Comparison of ENCODE assay signal across 8 cellular contexts in the genomic region with DNA sequence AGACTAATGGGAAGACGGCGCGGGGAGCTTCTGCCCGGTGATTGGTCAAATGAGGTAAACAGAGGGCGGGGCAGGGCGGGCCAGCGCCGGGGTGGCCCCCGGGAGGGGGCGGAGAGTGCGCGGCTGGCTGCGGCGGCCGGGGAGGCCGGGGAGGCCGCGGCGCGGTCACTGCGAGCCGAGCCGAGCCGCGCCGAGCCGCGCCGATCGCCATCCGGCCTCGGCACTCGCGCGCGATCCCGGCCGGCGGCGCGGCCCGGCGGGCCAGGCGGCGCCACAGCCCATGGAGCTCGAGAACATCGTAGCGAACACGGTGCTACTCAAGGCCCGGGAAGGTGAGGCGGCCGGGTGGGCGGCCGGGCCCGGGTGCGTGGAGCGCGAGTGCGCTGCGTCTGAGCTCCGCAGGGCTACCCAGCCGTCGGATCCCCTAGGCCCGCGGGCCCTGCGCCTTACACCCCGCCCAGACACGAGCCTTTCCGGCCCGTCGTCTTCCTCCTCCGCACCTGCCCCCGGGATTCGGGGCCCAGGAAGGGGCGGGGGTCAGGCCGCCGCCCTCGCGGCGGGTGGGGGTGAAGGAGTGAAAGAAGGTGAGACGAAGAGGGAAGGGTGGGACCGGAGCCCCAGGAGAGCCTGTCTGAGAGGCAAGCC. TPM values are rescaled to one million over a fixed set of nuclear protein-coding genes. Genes with fewer than 3 reads are reported as not detected.
DNase-seq lines count a peak whose midpoint lies in the region; ATAC-seq, FAIRE-seq and TF ChIP-seq lines count a peak whose summit lies in the region.

A gene (plus strand): TSS at position 111 of the 645 bp plus-strand sequence. CDS start 170 bp downstream, at position 281.

- peak within 1 kb of the TSS; percentile 88 for H2BK15ac ChIP-seq in H1 (ENCODE audit: low read length)

- H3K4me1 Mint-ChIP-seq in activated CD4-positive, alpha-beta memory T cell treated with anti-CD3 and anti-CD28 coated beads, Interleukin-2, amount 10 ng/mL, durations not matched to agents 7 days and 5 days, result peaks cover 52% of the 10 kb centered on the region

- H2BK12ac ChIP-seq in H1 (ENCODE audit: low read depth, low read length), result peak within 1 kb of the TSS; percentile 84

- POLR2A ChIA-PET in activated CD4-positive, alpha-beta memory T cell treated with anti-CD3 and anti-CD28 coated beads, Interleukin-2, amount 10 ng/mL, durations not matched to agents 7 days and 5 days (lab: Charles Lee), result interaction anchor here (0.9 to 14.9 kb wide), 16 partner anchors 8 to 122 kb away, joined by 3 to 654 read pairs (median 6); a partner anchor contains a TSS
- POLR2A ChIA-PET in H1 (lab: Charles Lee; ENCODE audit: partially characterized antibody), result interaction anchor here (0.7 to 24.2 kb wide), 17 partner anchors 10 to 90 kb away, joined by 3 to 460 read pairs (median 5); a partner anchor contains a TSS

- H3K9ac ChIP-seq in Karpas-422 (ENCODE audit: low read length), result peak within 1 kb of the TSS; percentile 92
- peak within 1 kb of the TSS; percentile 86 to 98 (median 92) for H3K9ac ChIP-seq in H1 (replicated peaks in 1 of 4; ENCODE audit: extremely low read depth in 1 of 4, low read depth in 3 of 4, low read length in 3 of 4)

- 0 out of 3 replicates have a peak, but pooled peaks of 1 of the 2 experiments have one; percentile 36 for TF ChIP-seq POLR2A in H1 (IDR thresholded peaks at IDR 0.05; ENCODE audit: control extremely low read depth in 1 of 2, low read depth in 2 of 2, low read length in 2 of 2)

- H3K56ac ChIP-seq in H1 (replicated peaks; ENCODE audit: insufficient read length, low read depth, low read length), result peak within 1 kb of the TSS; percentile 83

- peak within 1 kb of the TSS; percentile 91 for H2BK5ac ChIP-seq in H1 (ENCODE audit: low read depth, low read length)

- peak within 1 kb of the TSS; percentile 80; the same call in 1 of the 2 replicates for H2BK20ac ChIP-seq in H1 (ENCODE audit: low read length)

- peak within 1 kb of the TSS; percentile 13 for H3K14ac ChIP-seq in H1 (ENCODE audit: insufficient read length)

- peaks cover 10% of the 10 kb centered on the region for H3K23me2 ChIP-seq in H1 (ENCODE audit: low read depth, low read length)

- no peak within 1 kb of the TSS for H3K23ac ChIP-seq in H1 (ENCODE audit: insufficient read length)

- H3K4me2 ChIP-seq in Karpas-422 (ENCODE audit: low read depth, low read length, poor library complexity, severe bottlenecking) (peak within 1 kb of the TSS; percentile 95), H1 (ENCODE audit: insufficient read depth in 1 of 2, low read depth in 2 of 2, low read length in 2 of 2) (peak within 1 kb of the TSS; percentile 81 to 94)

- H3K79me1 ChIP-seq in H1 (ENCODE audit: low read depth, low read length), result peaks cover 16% of the 10 kb centered on the region

- no peak for FAIRE-seq in H1 (lab: Jason Lieb, UNC)

- CTCF ChIA-PET in activated CD4-positive, alpha-beta memory T cell treated with anti-CD3 and anti-CD28 coated beads, Interleukin-2, amount 10 ng/mL, durations not matched to agents 7 days and 5 days (lab: Charles Lee), result interaction anchor here (0.6 to 12.6 kb wide), 12 partner anchors 18 to 117 kb away, joined by 3 to 235 read pairs (median 7); a partner anchor contains a TSS
- CTCF ChIA-PET in H1 (lab: Charles Lee; ENCODE audit: partially characterized antibody), result interaction anchor here (0.7 to 7.1 kb wide), 15 partner anchors 11 to 621 kb away, joined by 3 to 57 read pairs (median 5); a partner anchor contains a TSS

- H3K9me3 ChIP-seq in Karpas-422 (ENCODE audit: low read length) (no peaks in the 10 kb centered on the region), H1 (ENCODE audit: insufficient read depth in 2 of 2, low read depth in 1 of 2, low read length in 1 of 2) (no peaks in the 10 kb centered on the region), mononuclear cell (ENCODE audit: low read depth, low read length) (no peaks in the 10 kb centered on the region), thoracic aorta (no peaks in the 10 kb centered on the region)

- peak within 1 kb of the TSS; percentile 93 for H4K8ac ChIP-seq in H1 (ENCODE audit: extremely low read depth, insufficient read depth, low read length)

- H3K36me3 ChIP-seq in Karpas-422 (ENCODE audit: insufficient read depth, low read length), result no peaks in the 10 kb centered on the region
- peaks cover 0 to 6% (median 4%) of the 10 kb centered on the region in 4 experiments; a peak in 3 of 8 replicates for H3K36me3 ChIP-seq in H1 (ENCODE audit: control insufficient read depth in 2 of 4, insufficient read depth in 4 of 4, low read length in 3 of 4)
- H3K36me3 ChIP-seq in thoracic aorta, result peaks cover 3% of the 10 kb centered on the region

- no peaks in the 10 kb centered on the region for H3K27me3 Mint-ChIP-seq in activated CD4-positive, alpha-beta memory T cell treated with anti-CD3 and anti-CD28 coated beads, Interleukin-2, amount 10 ng/mL, durations not matched to agents 7 days and 5 days

- no peak for TF ChIP-seq EP300 in H1 (IDR thresholded peaks at IDR 0.05; ENCODE audit: borderline replicate concordance in 1 of 2, low read depth in 2 of 2, low read length in 2 of 2)

- H3K4ac ChIP-seq in H1 (replicated peaks; ENCODE audit: insufficient read length, low read depth, low read length), result peak within 1 kb of the TSS; percentile 64

- no peak for TF ChIP-seq RAD21 in H1 (IDR thresholded peaks at IDR 0.05 in 1 of 2, conservative IDR thresholded peaks at IDR 0.05 in 1 of 2; ENCODE audit: low read depth in 2 of 2, low read length in 2 of 2)

- TF ChIP-seq CTCF in H1 (IDR thresholded peaks at IDR 0.05; ENCODE audit: control extremely low read depth in 1 of 3, insufficient read depth in 1 of 3, low read depth in 1 of 3, low read length in 3 of 3) (no peak), thoracic aorta (IDR thresholded peaks at IDR 0.05) (no peak)

- peak within 1 kb of the TSS; percentile 90 for H3K18ac ChIP-seq in H1 (ENCODE audit: extremely low read depth, low read length)

- H3K9me2 ChIP-seq in Karpas-422 (replicated peaks; ENCODE audit: insufficient read depth, low read length), result no peaks in the 10 kb centered on the region

- H3K79me2 ChIP-seq in Karpas-422 (ENCODE audit: low read length) (peaks cover 47% of the 10 kb centered on the region), H1 (ENCODE audit: control insufficient read depth in 1 of 2, insufficient read depth in 2 of 2, low read length in 2 of 2) (peaks cover 0 to 26% of the 10 kb centered on the region in 2 experiments; a peak in 2 of 4 replicates)

- H4K91ac ChIP-seq in H1 (replicated peaks; ENCODE audit: insufficient read length, low read length), result peak within 1 kb of the TSS; percentile 90

- H4K5ac ChIP-seq in H1 (ENCODE audit: insufficient read length, low read depth, low read length), result peak within 1 kb of the TSS; percentile 88

- WGBS in H1 (ENCODE audit: extremely low coverage in 1 of 2, insufficient coverage in 1 of 2, insufficient read length in 1 of 2, insufficient replicate concordance in 2 of 2, low coverage in 1 of 2, low lambda C conversion rate in 2 of 2, missing lambda C conversion rate in 1 of 2), 2 experiments, result 1% methylated on average over 35 of the region's 82 CpGs; no CpG with 5 or more reads in 1 of the 2 experiments

- H3K27ac Mint-ChIP-seq in activated CD4-positive, alpha-beta memory T cell treated with anti-CD3 and anti-CD28 coated beads, Interleukin-2, amount 10 ng/mL, durations not matched to agents 7 days and 5 days, result peak within 1 kb of the TSS; percentile 98

- H3K27me3 ChIP-seq in Karpas-422 (ENCODE audit: low read length) (no peaks in the 10 kb centered on the region), H1 (replicated peaks in 1 of 4; ENCODE audit: control insufficient read depth in 3 of 4, extremely low read depth in 1 of 4, insufficient read depth in 3 of 4, low read length in 3 of 4) (no peaks in the 10 kb centered on the region), mononuclear cell (ENCODE audit: insufficient read depth, low read length) (no peaks in the 10 kb centered on the region), thoracic aorta (replicated peaks; ENCODE audit: insufficient read depth) (no peaks in the 10 kb centered on the region)

- peaks cover 44% of the 10 kb centered on the region for H3K36me3 Mint-ChIP-seq in activated CD4-positive, alpha-beta memory T cell treated with anti-CD3 and anti-CD28 coated beads, Interleukin-2, amount 10 ng/mL, durations not matched to agents 7 days and 5 days (ENCODE audit: low read depth)

- H3K4me3 ChIP-seq in Karpas-422 (ENCODE audit: low read length) (peak within 1 kb of the TSS; percentile 90), H1 (ENCODE audit: extremely low read depth in 1 of 4, insufficient read depth in 2 of 4, low read depth in 3 of 4, low read length in 4 of 4) (peak within 1 kb of the TSS; percentile 55 to 95 (median 80)), mononuclear cell (ENCODE audit: low read length) (peak within 1 kb of the TSS; percentile 60), thoracic aorta (peak within 1 kb of the TSS; percentile 95)

- ATAC-seq in GM21717 (IDR thresholded peaks at IDR 0.05; ENCODE audit: unreplicated experiment) (peak; percentile 2), thoracic aorta (ENCODE audit: insufficient number of reproducible peaks, low FRiP score, low read depth) (peak; percentile 12)

- H4K20me1 ChIP-seq in Karpas-422 (ENCODE audit: insufficient read depth, low read depth, low read length) (peaks cover 20% of the 10 kb centered on the region; the same call in 1 of the 2 replicates), H1 (replicated peaks in 1 of 2; ENCODE audit: control insufficient read depth in 1 of 2, insufficient read depth in 2 of 2, low read length in 2 of 2) (peaks cover 15 to 20% of the 10 kb centered on the region in 2 experiments)

- H2BK120ac ChIP-seq in H1 (replicated peaks; ENCODE audit: low read depth, low read length), result peak within 1 kb of the TSS; percentile 29

- peak within 1 kb of the TSS; percentile 90 for H2AK5ac ChIP-seq in H1 (ENCODE audit: low read depth, low read length)

- peaks cover 55% of the 10 kb centered on the region for H3K4me1 ChIP-seq in Karpas-422 (ENCODE audit: low read length)
- H3K4me1 ChIP-seq in H1 (replicated peaks in 1 of 4; ENCODE audit: control insufficient read depth in 3 of 4, insufficient read depth in 4 of 4, low read length in 3 of 4), result peaks cover 4 to 14% (median 9%) of the 10 kb centered on the region in 4 experiments; a peak in 6 of 7 replicates
- H3K4me1 ChIP-seq in mononuclear cell (ENCODE audit: insufficient read depth, low read length), result peaks cover 58% of the 10 kb centered on the region
- H3K4me1 ChIP-seq in thoracic aorta (ENCODE audit: control insufficient read depth in 1 of 2, low read depth in 2 of 2), result peaks cover 15 to 35% of the 10 kb centered on the region in 2 donors

- peaks cover 2% of the 10 kb centered on the region for H3K9me3 Mint-ChIP-seq in activated CD4-positive, alpha-beta memory T cell treated with anti-CD3 and anti-CD28 coated beads, Interleukin-2, amount 10 ng/mL, durations not matched to agents 7 days and 5 days

- peak within 1 kb of the TSS; percentile 63 for H2AFZ ChIP-seq in Karpas-422 (ENCODE audit: low read length)
- H2AFZ ChIP-seq in H1 (ENCODE audit: low read length), result no peak within 1 kb of the TSS

- peak within 1 kb of the TSS; percentile 95 for H3K4me3 Mint-ChIP-seq in activated CD4-positive, alpha-beta memory T cell treated with anti-CD3 and anti-CD28 coated beads, Interleukin-2, amount 10 ng/mL, durations not matched to agents 7 days and 5 days

- peak within 1 kb of the TSS; percentile 84 for H3K27ac ChIP-seq in Karpas-422 (ENCODE audit: low read length)
- peak within 1 kb of the TSS; percentile 88 for H3K27ac ChIP-seq in H1 (ENCODE audit: low read depth, low read length)
- peak within 1 kb of the TSS; percentile 87 to 93 for H3K27ac ChIP-seq in thoracic aorta

- peak; percentile 60 for DNase-seq in ELR (ENCODE audit: low read depth)
- peak; percentile 88 for DNase-seq in Karpas-422
- peak; percentile 80 for DNase-seq in activated CD4-positive, alpha-beta memory T cell treated with anti-CD3 and anti-CD28 coated beads, Interleukin-2, amount 10 ng/mL, durations not matched to agents 7 days and 5 days
- no peak for DNase-seq in H1 (ENCODE audit: low read depth in 1 of 2, low spot score in 2 of 2)
- DNase-seq in thoracic aorta (ENCODE audit: low spot score), result no peak
- no peak for DNase-seq in SKM-1 treated with dmso at 0.1 percent for 144 hours (lab: John Stamatoyannopoulos, UW; ENCODE audit: unreplicated experiment)

RNA-seq across cellular contexts. Expression of the gene that starts here (rescaled TPM):
- total RNA-seq in Karpas-422 (2014; rRNA removed; shearing (Covaris generic); ENCODE audit: low replicate concordance), result 45.5 and 79.1 TPM in 2 replicates
- 100 to 1,000 TPM; 206 to 208 TPM for total RNA-seq in activated CD4-positive, alpha-beta memory T cell treated with anti-CD3 and anti-CD28 coated beads, Interleukin-2, amount 10 ng/mL, durations not matched to agents 7 days and 5 days
- total RNA-seq in H1 (2021; fragmentation: NEBNext Ultra II Directional; extraction: Animal tissue kit (Norgen Biotek cat#: 25700)), result 52.0 and 57.8 TPM in 2 replicates
- polyA plus RNA-seq in H1 (2011; rRNA removed), result 31.8 and 50.8 TPM in 2 replicates
- polyA plus RNA-seq in H1 (2011; cell fraction: cytosol; rRNA removed), result 43.3 TPM
- 53.8 TPM for polyA plus RNA-seq in H1 (2011; cell fraction: nucleus; rRNA removed)
- polyA plus RNA-seq in H1 (2012, experiment 1 of 2), result 32.8 to 46.4 TPM (median 42.2 TPM) in 4 replicates
- 38.4 TPM for polyA plus RNA-seq in H1 (2012, experiment 2 of 2)
- 23.7 TPM for polyA plus RNA-seq in H1 (2013, experiment 1 of 2)
- polyA plus RNA-seq in H1 (2013, experiment 2 of 2), result 24.5 TPM
- polyA minus RNA-seq in H1 (2011; rRNA and poly(A)+ RNA removed), result 21.9 and 25.8 TPM in 2 replicates
- polyA minus RNA-seq in H1 (2011; cell fraction: cytosol; rRNA and poly(A)+ RNA removed), result 27.7 TPM
- polyA minus RNA-seq in H1 (2011; cell fraction: nucleus; rRNA and poly(A)+ RNA removed), result 39.0 TPM
- 75.2 TPM for total RNA-seq in mononuclear cell
- total RNA-seq in thoracic aorta, result 10 to 100 TPM; 27.3 to 33.3 TPM

Comparison
In these comparisons a context has a peak if more than half of its experiments do, and no peak if none do; other contexts are left out.
1. DNase-seq: peak in ELR (single experiment), Karpas-422 (single experiment) and activated CD4-positive, alpha-beta memory T cell treated with anti-CD3 and anti-CD28 coated beads, Interleukin-2, amount 10 ng/mL, durations not matched to agents 7 days and 5 days (single experiment); none in H1 (0 of 2), thoracic aorta (single experiment) and SKM-1 treated with dmso at 0.1 percent for 144 hours (single experiment).
2. Peak in every context shown above with its lines, with median percentiles within 50 percentile points of each other: H3K27ac ChIP-seq and H3K4me3 ChIP-seq.